20 cellular contexts compared by ENCODE assay signal in the genomic region with DNA sequence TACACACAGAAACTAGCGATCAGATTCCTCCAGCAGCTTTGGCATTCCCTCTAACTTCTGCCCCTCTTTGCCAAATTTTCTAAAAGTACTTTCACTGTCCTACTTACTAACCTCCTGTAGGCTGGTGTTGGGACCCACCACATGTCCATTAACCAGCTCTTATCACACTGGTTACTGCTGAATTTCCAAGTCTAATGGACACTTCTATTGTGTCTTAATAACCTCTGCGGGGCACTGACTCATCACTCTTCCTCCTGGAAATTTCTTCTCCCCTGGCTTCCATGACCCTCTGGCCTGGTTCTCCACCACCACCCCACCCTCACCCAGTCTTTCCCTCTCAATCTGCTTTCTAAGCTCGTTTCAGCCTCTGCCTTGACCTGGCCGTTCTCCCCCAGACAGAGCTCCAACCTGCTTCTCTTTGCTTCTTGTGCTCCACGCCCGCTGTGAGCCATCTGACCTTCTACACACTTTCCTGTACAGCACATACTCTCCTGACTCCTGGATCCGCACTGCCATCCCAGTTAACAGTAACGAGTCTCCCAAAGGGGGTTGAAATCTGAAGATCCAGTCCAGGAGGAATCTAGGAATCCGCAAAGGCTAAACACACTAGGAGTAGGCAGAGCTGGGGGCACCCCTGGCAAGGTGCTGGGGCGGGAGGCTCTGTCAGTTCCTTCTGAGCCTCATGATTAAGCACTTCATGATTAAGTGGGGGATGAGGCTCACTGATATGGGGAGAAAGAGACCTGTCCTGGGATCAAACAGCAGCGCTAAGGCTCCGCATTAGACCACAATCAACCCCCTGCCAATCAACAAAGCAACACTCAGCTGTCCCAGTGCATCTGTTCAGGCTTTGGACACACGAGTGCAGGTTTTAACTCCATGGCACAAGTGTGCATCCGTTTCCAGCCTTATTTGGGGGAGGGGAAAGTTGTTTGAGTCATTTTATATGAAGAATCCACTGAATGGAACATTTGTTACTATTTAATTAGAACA.
DNase-seq lines count a peak whose midpoint lies in the region; ATAC-seq and TF ChIP-seq lines count a peak whose summit lies in the region.
"Had no signal": no experiment of that assay in that cellular context is flagged by ENCODE, and none has a peak within 500 bp of the region (broad histone marks: within the 10 kb centered on the region; RNA-seq: fewer than 3 reads in every experiment).

No MANE protein-coding gene starts in this region.

- H3K4me1 Mint-ChIP-seq in nephron = peaks cover 75% of the 10 kb centered on the region
- H3K4me1 Mint-ChIP-seq: activated CD4-positive, alpha-beta T cell treated with anti-CD3 and anti-CD28 coated beads, Interleukin-2, amount 10 ng/mL, durations not matched to agents 24 days and 14 days; CD4-positive, alpha-beta memory T cell had no signal

- ATAC-seq in GM19328 (IDR thresholded peaks at IDR 0.05; ENCODE audit: unreplicated experiment) (no peak), GM21825 (IDR thresholded peaks at IDR 0.05; ENCODE audit: unreplicated experiment) (no peak)
- ATAC-seq: stimulated activated naive CD8-positive, alpha-beta T cell treated with anti-CD3 and anti-CD28 coated beads, Interleukin-15, amount 100 ng/mL, for 72 hours had no signal

- H3K36me3 Mint-ChIP-seq in nephron (ENCODE audit: low read depth) = no peaks in the 10 kb centered on the region
- H3K36me3 Mint-ChIP-seq: CD4-positive, alpha-beta memory T cell; naive B cell had no signal

- TF ChIP-seq CTCF in fibroblast of mammary gland (conservative IDR thresholded peaks at IDR 0.05; ENCODE audit: control insufficient read depth, insufficient read depth, low read depth, low read length) (no peak), nephron (IDR thresholded peaks at IDR 0.05; ENCODE audit: unreplicated experiment in 3 of 3) (no peak)

- H3K27me3 Mint-ChIP-seq in nephron (ENCODE audit: low read depth) = peaks cover 36% of the 10 kb centered on the region

- peak overlapping the region in 2 of 3 experiments; percentile 7 to 50 for H3K4me3 Mint-ChIP-seq in nephron
- H3K4me3 Mint-ChIP-seq: activated CD4-positive, alpha-beta T cell treated with anti-CD3 and anti-CD28 coated beads, Interleukin-2, amount 10 ng/mL, durations not matched to agents 24 days and 14 days; activated naive CD4-positive, alpha-beta T cell treated with anti-CD3 and anti-CD28 coated beads for 36 hours; CD4-positive, alpha-beta memory T cell; naive B cell; stimulated activated naive CD8-positive, alpha-beta T cell treated with anti-CD3 and anti-CD28 coated beads, Interleukin-15, amount 100 ng/mL, for 72 hours had no signal

- H3K9me3 Mint-ChIP-seq in nephron = no peaks in the 10 kb centered on the region
- H3K9me3 Mint-ChIP-seq: activated CD4-positive, alpha-beta T cell treated with anti-CD3 and anti-CD28 coated beads, Interleukin-2, amount 10 ng/mL, durations not matched to agents 24 days and 14 days; activated naive CD4-positive, alpha-beta T cell treated with anti-CD3 and anti-CD28 coated beads for 36 hours; naive B cell; stimulated activated naive CD8-positive, alpha-beta T cell treated with anti-CD3 and anti-CD28 coated beads, Interleukin-15, amount 100 ng/mL, for 72 hours had no signal

- H3K27ac Mint-ChIP-seq in nephron = peak overlapping the region; percentile 47 to 84 (median 55)
- H3K27ac Mint-ChIP-seq: activated CD4-positive, alpha-beta T cell treated with anti-CD3 and anti-CD28 coated beads, Interleukin-2, amount 10 ng/mL, durations not matched to agents 24 days and 14 days; activated naive CD4-positive, alpha-beta T cell treated with anti-CD3 and anti-CD28 coated beads for 36 hours; CD4-positive, alpha-beta memory T cell; stimulated activated naive CD8-positive, alpha-beta T cell treated with anti-CD3 and anti-CD28 coated beads, Interleukin-15, amount 100 ng/mL, for 72 hours had no signal

- peak; percentile 39 for DNase-seq in A172 (ENCODE audit: low spot score)
- DNase-seq in NCI-H82 (lab: John Stamatoyannopoulos, UW) = peak; percentile 79
- DNase-seq in fibroblast of mammary gland (ENCODE audit: low read depth) = peak; percentile 60
- no peak for DNase-seq in NCI-H2029 (lab: John Stamatoyannopoulos, UW)
- no peak for DNase-seq in SKM-1 (lab: John Stamatoyannopoulos, UW; ENCODE audit: unreplicated experiment)
- DNase-seq: activated CD4-positive, alpha-beta T cell treated with anti-CD3 and anti-CD28 coated beads, Interleukin-2, amount 10 ng/mL, durations not matched to agents 24 days and 14 days; activated CD8-positive, alpha-beta memory T cell treated with anti-CD3 and anti-CD28 coated beads, Interleukin-2, amount 50 U/mL, for 48 hours; activated naive CD4-positive, alpha-beta T cell treated with anti-CD3 and anti-CD28 coated beads for 36 hours; brain microvascular endothelial cell; CD4-positive, alpha-beta memory T cell; naive B cell; NCI-H510A; stimulated activated CD4-positive, alpha-beta T cell treated with anti-CD3 and anti-CD28 coated beads, Interleukin-15, amount 100 ng/mL, for 24 hours; stimulated activated naive CD8-positive, alpha-beta T cell treated with anti-CD3 and anti-CD28 coated beads, Interleukin-15, amount 100 ng/mL, for 72 hours had no signal

- H3K4me3 ChIP-seq in fibroblast of mammary gland (ENCODE audit: control insufficient read depth, low read depth, low read length) = no peak overlapping the region
- H3K4me3 ChIP-seq: prostate gland, SK-N-MC, vagina had no signal

Comparison
In these comparisons a context has a peak if more than half of its experiments do, and no peak if none do; other contexts are left out.
1. DNase-seq: peak in A172 (single experiment), NCI-H82 (single experiment) and fibroblast of mammary gland (single experiment); none in NCI-H2029 (single experiment) and SKM-1 (single experiment).